13 cellular contexts compared by ENCODE assay signal in genomic region chr22:49197986-49198704, GRCh38.
"Had no signal": no experiment of that assay in that cellular context is flagged by ENCODE, and none has a peak within 500 bp of the region (broad histone marks: within the 10 kb centered on the region; RNA-seq: fewer than 3 reads in every experiment).

No MANE protein-coding gene starts in this region.

- H3K9me3 Mint-ChIP-seq: activated CD4-positive, alpha-beta memory T cell treated with anti-CD3 and anti-CD28 coated beads, Interleukin-2, amount 10 ng/mL, durations not matched to agents 7 days and 5 days; central memory CD8-positive, alpha-beta T cell; stimulated activated naive CD8-positive, alpha-beta T cell treated with anti-CD3 and anti-CD28 coated beads, Interleukin-15, amount 100 ng/mL, for 72 hours had no signal

- ATAC-seq: activated CD4-positive, alpha-beta T cell treated with anti-CD3 and anti-CD28 coated beads for 36 hours; pancreas; stimulated activated naive CD8-positive, alpha-beta T cell treated with anti-CD3 and anti-CD28 coated beads, Interleukin-15, amount 100 ng/mL, for 72 hours had no signal

- DNase-seq: activated CD4-positive, alpha-beta memory T cell treated with anti-CD3 and anti-CD28 coated beads, Interleukin-2, amount 10 ng/mL, durations not matched to agents 7 days and 5 days; activated CD4-positive, alpha-beta T cell treated with anti-CD3 and anti-CD28 coated beads for 36 hours; activated gamma-delta T cell treated with Interleukin-2 at 50 U/mL for 16 hours; activated T-cell treated with anti-CD3 and anti-CD28 coated beads, Interleukin-2, amount 50 U/mL, for 48 hours; brain microvascular endothelial cell; effector memory CD4-positive, alpha-beta T cell; foreskin melanocyte; midbrain; small intestine; stimulated activated naive CD8-positive, alpha-beta T cell treated with anti-CD3 and anti-CD28 coated beads, Interleukin-15, amount 100 ng/mL, for 72 hours had no signal

- H3K4me1 Mint-ChIP-seq: activated CD4-positive, alpha-beta memory T cell treated with anti-CD3 and anti-CD28 coated beads, Interleukin-2, amount 10 ng/mL, durations not matched to agents 7 days and 5 days; activated CD4-positive, alpha-beta T cell treated with anti-CD3 and anti-CD28 coated beads for 36 hours; central memory CD8-positive, alpha-beta T cell had no signal

- H3K4me3 Mint-ChIP-seq: activated CD4-positive, alpha-beta memory T cell treated with anti-CD3 and anti-CD28 coated beads, Interleukin-2, amount 10 ng/mL, durations not matched to agents 7 days and 5 days; activated CD4-positive, alpha-beta T cell treated with anti-CD3 and anti-CD28 coated beads for 36 hours; activated naive CD8-positive, alpha-beta T cell; central memory CD8-positive, alpha-beta T cell; stimulated activated naive CD8-positive, alpha-beta T cell treated with anti-CD3 and anti-CD28 coated beads, Interleukin-15, amount 100 ng/mL, for 72 hours had no signal

- H3K36me3 Mint-ChIP-seq: activated naive CD8-positive, alpha-beta T cell had no signal

- H3K27me3 Mint-ChIP-seq: activated CD4-positive, alpha-beta memory T cell treated with anti-CD3 and anti-CD28 coated beads, Interleukin-2, amount 10 ng/mL, durations not matched to agents 7 days and 5 days had no signal

- H3K27ac Mint-ChIP-seq: activated CD4-positive, alpha-beta memory T cell treated with anti-CD3 and anti-CD28 coated beads, Interleukin-2, amount 10 ng/mL, durations not matched to agents 7 days and 5 days; activated CD4-positive, alpha-beta T cell treated with anti-CD3 and anti-CD28 coated beads for 36 hours; activated naive CD8-positive, alpha-beta T cell had no signal
